Comparison of ENCODE assay signal across 8 cellular contexts in the genomic region with DNA sequence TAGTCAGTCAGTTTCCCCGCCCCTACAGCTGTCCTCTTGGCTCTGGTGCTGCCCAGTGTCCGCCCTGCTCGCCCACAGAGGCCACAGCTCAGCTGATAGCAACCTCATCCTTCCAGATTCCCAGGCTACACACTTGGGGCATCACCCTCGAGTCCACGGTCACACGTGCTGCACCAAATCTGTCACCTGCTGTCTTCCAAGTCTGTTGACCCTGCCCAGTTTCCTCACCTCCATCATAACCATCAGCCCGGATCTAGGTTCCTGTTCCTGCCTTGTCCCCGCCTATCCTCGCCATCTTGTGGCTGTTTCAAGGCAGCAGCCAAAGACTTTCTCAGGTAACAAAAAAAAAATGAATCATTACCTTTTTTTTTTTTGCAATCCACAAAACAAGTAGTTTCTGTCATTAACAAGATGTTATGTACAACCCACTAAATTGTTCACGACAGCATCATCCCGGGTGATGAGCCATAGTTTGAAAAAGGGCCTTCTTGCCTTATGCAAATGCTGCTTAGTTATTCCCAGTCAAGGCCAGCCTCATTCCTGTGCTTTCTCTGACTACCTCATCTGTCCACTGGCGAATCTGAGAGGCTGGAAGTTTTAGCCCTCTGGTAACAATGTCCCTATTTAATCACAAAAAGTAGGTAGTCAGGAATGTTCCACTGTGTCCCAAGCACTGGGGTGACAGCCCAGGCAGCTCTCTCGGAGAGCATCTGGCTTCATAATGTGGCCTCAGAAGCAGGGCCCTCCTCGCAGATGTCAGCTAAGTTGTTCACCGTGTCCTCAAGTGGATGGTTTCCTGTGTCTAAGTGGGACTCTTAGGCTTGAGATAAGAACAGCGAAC. TPM values are rescaled to one million over a fixed set of nuclear protein-coding genes. Genes with fewer than 3 reads are reported as not detected.
DNase-seq lines count a peak whose midpoint lies in the region; ATAC-seq lines count a peak whose summit lies in the region.

No MANE protein-coding gene starts in this region.

- H3K36me3 ChIP-seq in skeletal muscle tissue (ENCODE audit: control insufficient read depth in 3 of 3, insufficient read depth in 3 of 3, low read length in 3 of 3), result peaks cover 33 to 36% (median 34%) of the 10 kb centered on the region in 3 donors

- H3K4me3 ChIP-seq in skeletal muscle tissue (ENCODE audit: low read length in 3 of 3), result no peak overlapping the region

- peak; percentile 7 for DNase-seq in NOMO-1 treated with DMSO at 0.1 percent for 48 hours (lab: John Stamatoyannopoulos, UW; ENCODE audit: unreplicated experiment)
- no peak for DNase-seq in NOMO-1 treated with dmso at 0.1 percent for 144 hours (lab: John Stamatoyannopoulos, UW; ENCODE audit: unreplicated experiment)
- peak; percentile 37 for DNase-seq in RPMI8226
- no peak for DNase-seq in COLO829 (ENCODE audit: low spot score)

- peaks cover 15 to 23% (median 16%) of the 10 kb centered on the region in 3 donors for H3K4me1 ChIP-seq in skeletal muscle tissue (ENCODE audit: control insufficient read depth in 3 of 3, insufficient read depth in 3 of 3, low read length in 3 of 3)

- no peaks in the 10 kb centered on the region for H3K27me3 ChIP-seq in skeletal muscle tissue (ENCODE audit: control insufficient read depth in 3 of 3, insufficient read depth in 3 of 3, low read length in 3 of 3)

- H3K9ac ChIP-seq in skeletal muscle tissue (ENCODE audit: low read depth in 1 of 3, low read length in 3 of 3), result peak overlapping the region in 1 of 3 donors; percentile 35

- H3K27ac ChIP-seq in skeletal muscle tissue (ENCODE audit: low read depth, low read length), result peak overlapping the region; percentile 23

- peak; percentile 7 for ATAC-seq in esophagus mucosa
- ATAC-seq in HG03108 (IDR thresholded peaks at IDR 0.05; ENCODE audit: unreplicated experiment), result no peak
- no peak for ATAC-seq in GM18909 (IDR thresholded peaks at IDR 0.05; ENCODE audit: poor library complexity, unreplicated experiment)

- H3K9me3 ChIP-seq in skeletal muscle tissue (ENCODE audit: control insufficient read depth in 3 of 3, low read length in 3 of 3), result no peaks in the 10 kb centered on the region

RNA-seq across cellular contexts. Expression of a gene that starts 4.9 kb away (rescaled TPM):
- total RNA-seq in esophagus mucosa (15.2 TPM), skeletal muscle tissue (26.1 TPM)

RNA-seq across cellular contexts. Expression of a gene that starts 34.1 kb away (rescaled TPM):
- total RNA-seq in esophagus mucosa, result 96.5 TPM
- 37.6 TPM for total RNA-seq in skeletal muscle tissue

RNA-seq across cellular contexts. Expression of a gene that starts 48.7 kb away (rescaled TPM):
- 0.12 TPM for total RNA-seq in esophagus mucosa
- 0.52 TPM for total RNA-seq in skeletal muscle tissue

Comparison
In these comparisons a context has a peak if more than half of its experiments do, and no peak if none do; other contexts are left out.
1. DNase-seq: peak in NOMO-1 treated with DMSO at 0.1 percent for 48 hours (single experiment) and RPMI8226 (single experiment); none in NOMO-1 treated with dmso at 0.1 percent for 144 hours (single experiment) and COLO829 (single experiment).